In the genomic region with DNA sequence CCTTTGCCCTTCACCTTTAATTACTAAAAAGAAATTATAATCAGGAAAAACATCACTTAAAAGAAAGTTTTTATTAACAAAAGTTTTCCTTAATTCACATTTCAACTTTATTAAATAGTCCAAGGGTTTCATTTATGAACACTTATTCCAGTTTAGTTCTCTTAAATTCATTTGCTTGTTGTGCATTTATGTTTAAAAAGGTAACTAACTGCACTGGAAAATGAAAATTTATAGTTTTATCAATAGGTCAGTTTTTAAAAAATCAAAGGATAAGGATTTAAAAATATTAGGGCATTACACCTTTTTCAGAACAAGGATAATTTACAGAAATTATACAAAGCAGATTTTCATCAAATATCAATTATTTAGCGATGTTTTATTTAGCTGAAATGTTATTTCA, we compare ENCODE assay signal across 8 cellular contexts. TPM values are rescaled to one million over a fixed set of nuclear protein-coding genes. Genes with fewer than 3 reads are reported as not detected.
DNase-seq lines count a peak whose midpoint lies in the region; ATAC-seq, FAIRE-seq and TF ChIP-seq lines count a peak whose summit lies in the region.

No MANE protein-coding gene starts in this region.

- peak overlapping the region; percentile 72 for H3K9ac ChIP-seq in HepG2 (ENCODE audit: insufficient read depth, low read depth, low read length)

- TF ChIP-seq RAD21 in HepG2 (CRISPR knock-in tag; IDR thresholded peaks at IDR 0.05) = no peak

- no peak for TF ChIP-seq CTCF in HepG2 (CRISPR knock-in tag; IDR thresholded peaks at IDR 0.05)

- peaks cover 43% of the 10 kb centered on the region for H3K79me2 ChIP-seq in HepG2 (ENCODE audit: insufficient read depth, low read length)

- POLR2A ChIA-PET in HepG2 (lab: Yijun Ruan, JAX) = interaction anchor here (1.1 to 3.7 kb wide), 9 partner anchors 13 to 162 kb away, joined by 3 to 68 read pairs (median 7); a partner anchor contains a TSS

- H3K4me2 ChIP-seq in HepG2 (ENCODE audit: low read depth, low read length) = peak overlapping the region; percentile 92

- no peak for DNase-seq in activated T-cell treated with anti-CD3 and anti-CD28 coated beads, Interleukin-2, amount 50 U/mL, for 72 hours
- DNase-seq in activated T-cell treated with anti-CD3 and anti-CD28 coated beads, Interleukin-2, amount 50 U/mL, for 1 hour = no peak
- DNase-seq in HepG2 (ENCODE audit: low spot score) (no peak), NCI-H146 treated with DMSO at 0.1 percent for 48 hours (lab: John Stamatoyannopoulos, UW; ENCODE audit: unreplicated experiment) (no peak)

- no peaks in the 10 kb centered on the region for H3K27me3 Mint-ChIP-seq in activated T-cell treated with anti-CD3 and anti-CD28 coated beads, Interleukin-2, amount 50 U/mL, for 72 hours (ENCODE audit: low read depth)
- no peaks in the 10 kb centered on the region for H3K27me3 Mint-ChIP-seq in activated naive CD8-positive, alpha-beta T cell

- H2AFZ ChIP-seq in HepG2 (ENCODE audit: low read length) = no peak overlapping the region

- TF ChIP-seq POLR2A in HepG2 (IDR thresholded peaks at IDR 0.05; ENCODE audit: insufficient read depth in 1 of 2, low read depth in 2 of 2, low read length in 2 of 2) = no peak

- peaks cover 78% of the 10 kb centered on the region for H3K4me1 Mint-ChIP-seq in activated T-cell treated with anti-CD3 and anti-CD28 coated beads, Interleukin-2, amount 50 U/mL, for 72 hours (ENCODE audit: low read depth)
- peaks cover 56% of the 10 kb centered on the region for H3K4me1 Mint-ChIP-seq in activated naive CD8-positive, alpha-beta T cell (ENCODE audit: low read depth)

- H3K27ac ChIP-seq in HepG2 (ENCODE audit: extremely low read length, insufficient read depth, low read length) (no peak overlapping the region), thymus (ENCODE audit: low read depth) (no peak overlapping the region)

- ATAC-seq in activated T-cell treated with anti-CD3 and anti-CD28 coated beads, Interleukin-2, amount 50 U/mL, for 72 hours (replicated peaks in 1 of 2) = no peak
- no peak for ATAC-seq in HepG2
- no peak for ATAC-seq in GM21529 (IDR thresholded peaks at IDR 0.05; ENCODE audit: unreplicated experiment)
- ATAC-seq in HG03097 (IDR thresholded peaks at IDR 0.05; ENCODE audit: low FRiP score, unreplicated experiment) = no peak

- intact Hi-C loops in HepG2 (cut with micrococcal nuclease; ENCODE audit: unreplicated experiment) = loop anchor here (2.0 to 5.0 kb wide), 2 partner anchors 36 to 140 kb away; no protein-coding TSS in a partner anchor

- H4K20me1 ChIP-seq in HepG2 (ENCODE audit: insufficient read depth, low read length) = peaks cover 10% of the 10 kb centered on the region; the same call in 1 of the 2 replicates

- no TSS peak for BruUV-seq in HepG2 (replicated peaks; lab: Mats Ljungman, UMichigan)

- H3K4me1 ChIP-seq in HepG2 (ENCODE audit: insufficient read depth, low read length) = peaks cover 43% of the 10 kb centered on the region
- peaks cover 13% of the 10 kb centered on the region for H3K4me1 ChIP-seq in thymus (ENCODE audit: control insufficient read depth, insufficient read depth, low read length)

- no peaks in the 10 kb centered on the region for H3K9me3 Mint-ChIP-seq in activated T-cell treated with anti-CD3 and anti-CD28 coated beads, Interleukin-2, amount 50 U/mL, for 72 hours
- no peaks in the 10 kb centered on the region for H3K9me3 Mint-ChIP-seq in activated naive CD8-positive, alpha-beta T cell (ENCODE audit: low read depth)

- CTCF ChIA-PET in HepG2 (lab: Yijun Ruan, JAX; ENCODE audit: low intra/inter-chr PET ratio, low total read pairs) = no interaction called here

- peak overlapping the region; percentile 93 for H3K27ac Mint-ChIP-seq in activated T-cell treated with anti-CD3 and anti-CD28 coated beads, Interleukin-2, amount 50 U/mL, for 72 hours
- peak overlapping the region; percentile 91 for H3K27ac Mint-ChIP-seq in activated naive CD8-positive, alpha-beta T cell

- in situ Hi-C loops in HepG2 (cut with HindIII; ENCODE audit: extremely low pct_ligation_motif_present, low pct_unique_long_range_greater_than_20kb) = no loop called here

- TF ChIP-seq EP300 in HepG2 (IDR thresholded peaks at IDR 0.05; ENCODE audit: low read depth in 2 of 2, low read length in 2 of 2) = no peak
- no peak for TF ChIP-seq EP300 in HepG2 (CRISPR knock-in tag; IDR thresholded peaks at IDR 0.05; ENCODE audit: borderline replicate concordance)

- peaks cover 7 to 14% of the 10 kb centered on the region in 2 experiments; a peak in 4 of 5 replicates for H3K36me3 ChIP-seq in HepG2 (replicated peaks in 1 of 2; ENCODE audit: control insufficient read depth in 1 of 2, insufficient read depth in 2 of 2, low read length in 2 of 2)
- H3K36me3 ChIP-seq in thymus (ENCODE audit: control insufficient read depth, insufficient read depth) = peaks cover 34% of the 10 kb centered on the region

- peak overlapping the region; percentile 94 to 96 for H3K4me3 Mint-ChIP-seq in activated T-cell treated with anti-CD3 and anti-CD28 coated beads, Interleukin-2, amount 50 U/mL, for 72 hours
- peak overlapping the region; percentile 86 for H3K4me3 Mint-ChIP-seq in activated naive CD8-positive, alpha-beta T cell

- H3K9me3 ChIP-seq in HepG2 (ENCODE audit: low read length) (no peaks in the 10 kb centered on the region), thymus (ENCODE audit: control insufficient read depth) (no peaks in the 10 kb centered on the region)

- peaks cover 14 to 57% of the 10 kb centered on the region in 2 donors for H3K36me3 Mint-ChIP-seq in activated T-cell treated with anti-CD3 and anti-CD28 coated beads, Interleukin-2, amount 50 U/mL, for 72 hours (ENCODE audit: insufficient read depth in 2 of 2)
- H3K36me3 Mint-ChIP-seq in activated naive CD8-positive, alpha-beta T cell = peaks cover 20% of the 10 kb centered on the region

- no peak for FAIRE-seq in HepG2 (lab: Jason Lieb, UNC)

- H3K4me3 ChIP-seq in HepG2 (replicated peaks in 1 of 3; ENCODE audit: insufficient read depth in 1 of 3, low read depth in 2 of 3, low read length in 3 of 3) (peak overlapping the region in 2 of 3 experiments; percentile 65 to 97; a peak in 3 of 6 replicates), thymus (ENCODE audit: low read length) (peak overlapping the region; percentile 93)

- H3K27me3 ChIP-seq in HepG2 (ENCODE audit: control insufficient read depth in 1 of 2, insufficient read depth in 2 of 2, low read length in 2 of 2) (no peaks in the 10 kb centered on the region; a peak in 1 of 5 replicates), thymus (ENCODE audit: control insufficient read depth, insufficient read depth) (no peaks in the 10 kb centered on the region)

- WGBS in HepG2 (ENCODE audit: low lambda C conversion rate) = 96% methylated on average over 1 of the region's 1 CpG
- 98% methylated on average over 1 of the region's 1 CpG for WGBS in thymus

RNA-seq across cellular contexts. Expression of a gene that starts 1.0 kb away (rescaled TPM):
- total RNA-seq in activated T-cell treated with anti-CD3 and anti-CD28 coated beads, Interleukin-2, amount 50 U/mL, for 72 hours = 10 to 100 TPM; 55.7 to 56.4 TPM
- total RNA-seq in HepG2 (2016; rRNA removed; fragmentation: Illumina TruSeq; extraction: Trizol) = 134 and 163 TPM in 2 replicates
- 136 and 187 TPM in 2 replicates for total RNA-seq in HepG2 (2016; cell fraction: cytosol; rRNA removed; fragmentation: Illumina TruSeq; extraction: Trizol; ENCODE audit: low read depth)
- 135 and 172 TPM in 2 replicates for total RNA-seq in HepG2 (2016; cell fraction: insoluble cytoplasmic fraction; rRNA removed; fragmentation: Illumina TruSeq; extraction: Trizol)
- 188 and 230 TPM in 2 replicates for total RNA-seq in HepG2 (2016; cell fraction: membrane; rRNA removed; fragmentation: Illumina TruSeq; extraction: Trizol)
- 74.5 and 76.2 TPM in 2 replicates for total RNA-seq in HepG2 (2016; cell fraction: nucleus; rRNA removed; fragmentation: Illumina TruSeq; extraction: Trizol)
- polyA plus RNA-seq in HepG2 (2011; rRNA removed) (99.9 and 121 TPM in 2 replicates), thymus (82.1 TPM)
- 40.4 and 46.7 TPM in 2 replicates for polyA plus RNA-seq in HepG2 (2011; cell fraction: cytosol; rRNA removed)
- 11.8 and 17.3 TPM in 2 replicates for polyA plus RNA-seq in HepG2 (2011; cell fraction: nucleus; rRNA removed)
- 85.8 and 145 TPM in 2 replicates for polyA plus RNA-seq in HepG2 (2012)
- polyA plus RNA-seq in HepG2 (2016; cell fraction: cytosol; fragmentation: Illumina TruSeq; extraction: Trizol; ENCODE audit: low read depth) = 146 and 191 TPM in 2 replicates
- 167 and 175 TPM in 2 replicates for polyA plus RNA-seq in HepG2 (2016; cell fraction: insoluble cytoplasmic fraction; fragmentation: Illumina TruSeq; extraction: Trizol; ENCODE audit: low read depth)
- 151 and 201 TPM in 2 replicates for polyA plus RNA-seq in HepG2 (2016; cell fraction: membrane; fragmentation: Illumina TruSeq; extraction: Trizol; ENCODE audit: low read depth)
- polyA plus RNA-seq in HepG2 (2016; cell fraction: nucleus; fragmentation: Illumina TruSeq; extraction: Trizol; ENCODE audit: insufficient read depth, low read depth) = 88.7 and 95.7 TPM in 2 replicates
- polyA minus RNA-seq in HepG2 (2011; rRNA and poly(A)+ RNA removed; ENCODE audit: low replicate concordance) = 19.0 and 25.4 TPM in 2 replicates
- 21.2 and 23.6 TPM in 2 replicates for polyA minus RNA-seq in HepG2 (2011; cell fraction: cytosol; rRNA and poly(A)+ RNA removed)
- polyA minus RNA-seq in HepG2 (2011; cell fraction: nucleus; rRNA and poly(A)+ RNA removed) = 61.4 and 62.2 TPM in 2 replicates

RNA-seq across cellular contexts. Expression of a gene that starts 9.5 kb away (rescaled TPM):
- 100 to 1,000 TPM; 168 to 181 TPM for total RNA-seq in activated T-cell treated with anti-CD3 and anti-CD28 coated beads, Interleukin-2, amount 50 U/mL, for 72 hours
- total RNA-seq in HepG2 (2016; rRNA removed; fragmentation: Illumina TruSeq; extraction: Trizol) = 42.6 and 59.8 TPM in 2 replicates
- 19.8 and 23.7 TPM in 2 replicates for total RNA-seq in HepG2 (2016; cell fraction: cytosol; rRNA removed; fragmentation: Illumina TruSeq; extraction: Trizol; ENCODE audit: low read depth)
- total RNA-seq in HepG2 (2016; cell fraction: insoluble cytoplasmic fraction; rRNA removed; fragmentation: Illumina TruSeq; extraction: Trizol) = 40.7 and 62.3 TPM in 2 replicates
- total RNA-seq in HepG2 (2016; cell fraction: membrane; rRNA removed; fragmentation: Illumina TruSeq; extraction: Trizol) = 47.0 and 50.1 TPM in 2 replicates
- 15.4 and 21.0 TPM in 2 replicates for total RNA-seq in HepG2 (2016; cell fraction: nucleus; rRNA removed; fragmentation: Illumina TruSeq; extraction: Trizol)
- polyA plus RNA-seq in HepG2 (2011; rRNA removed) = 19.5 and 23.3 TPM in 2 replicates
- 7.1 and 11.2 TPM in 2 replicates for polyA plus RNA-seq in HepG2 (2011; cell fraction: cytosol; rRNA removed)
- 6.0 and 7.6 TPM in 2 replicates for polyA plus RNA-seq in HepG2 (2011; cell fraction: nucleus; rRNA removed)
- 17.6 and 21.3 TPM in 2 replicates for polyA plus RNA-seq in HepG2 (2012)
- 16.2 and 20.1 TPM in 2 replicates for polyA plus RNA-seq in HepG2 (2016; cell fraction: cytosol; fragmentation: Illumina TruSeq; extraction: Trizol; ENCODE audit: low read depth)
- 46.4 and 46.8 TPM in 2 replicates for polyA plus RNA-seq in HepG2 (2016; cell fraction: insoluble cytoplasmic fraction; fragmentation: Illumina TruSeq; extraction: Trizol; ENCODE audit: low read depth)
- polyA plus RNA-seq in HepG2 (2016; cell fraction: membrane; fragmentation: Illumina TruSeq; extraction: Trizol; ENCODE audit: low read depth) = 29.0 and 30.9 TPM in 2 replicates
- polyA plus RNA-seq in HepG2 (2016; cell fraction: nucleus; fragmentation: Illumina TruSeq; extraction: Trizol; ENCODE audit: insufficient read depth, low read depth) = 22.7 and 25.0 TPM in 2 replicates
- polyA minus RNA-seq in HepG2 (2011; rRNA and poly(A)+ RNA removed; ENCODE audit: low replicate concordance) = 35.2 and 278 TPM in 2 replicates
- polyA minus RNA-seq in HepG2 (2011; cell fraction: cytosol; rRNA and poly(A)+ RNA removed) = 23.0 and 32.6 TPM in 2 replicates
- polyA minus RNA-seq in HepG2 (2011; cell fraction: nucleus; rRNA and poly(A)+ RNA removed) = 9.5 and 14.8 TPM in 2 replicates
- 33.4 TPM for polyA plus RNA-seq in thymus

RNA-seq across cellular contexts. Expression of a gene that starts 13.9 kb away (rescaled TPM):
- total RNA-seq in activated T-cell treated with anti-CD3 and anti-CD28 coated beads, Interleukin-2, amount 50 U/mL, for 72 hours = not detected
- 0.11 and 0.17 TPM in 2 replicates for total RNA-seq in HepG2 (2016; rRNA removed; fragmentation: Illumina TruSeq; extraction: Trizol)
- total RNA-seq in HepG2 (2016; cell fraction: cytosol; rRNA removed; fragmentation: Illumina TruSeq; extraction: Trizol; ENCODE audit: low read depth) = not detected in 2 replicates
- 0.17 and 0.25 TPM in 2 replicates for total RNA-seq in HepG2 (2016; cell fraction: insoluble cytoplasmic fraction; rRNA removed; fragmentation: Illumina TruSeq; extraction: Trizol)
- 0.07 TPM in 1 of 2 replicates, not detected in the other for total RNA-seq in HepG2 (2016; cell fraction: membrane; rRNA removed; fragmentation: Illumina TruSeq; extraction: Trizol)
- 0.09 and 0.16 TPM in 2 replicates for total RNA-seq in HepG2 (2016; cell fraction: nucleus; rRNA removed; fragmentation: Illumina TruSeq; extraction: Trizol)
- polyA plus RNA-seq in HepG2 (2011; rRNA removed) = 51.5 and 57.6 TPM in 2 replicates
- 32.3 and 32.4 TPM in 2 replicates for polyA plus RNA-seq in HepG2 (2011; cell fraction: cytosol; rRNA removed)
- polyA plus RNA-seq in HepG2 (2011; cell fraction: nucleus; rRNA removed) = 71.8 and 73.9 TPM in 2 replicates
- polyA plus RNA-seq in HepG2 (2012) = 7.2 and 22.3 TPM in 2 replicates
- polyA plus RNA-seq in HepG2 (2016; cell fraction: cytosol; fragmentation: Illumina TruSeq; extraction: Trizol; ENCODE audit: low read depth) = 0.03 TPM in 1 of 2 replicates, not detected in the other
- 0.23 and 0.33 TPM in 2 replicates for polyA plus RNA-seq in HepG2 (2016; cell fraction: insoluble cytoplasmic fraction; fragmentation: Illumina TruSeq; extraction: Trizol; ENCODE audit: low read depth)
- polyA plus RNA-seq in HepG2 (2016; cell fraction: membrane; fragmentation: Illumina TruSeq; extraction: Trizol; ENCODE audit: low read depth) = 0.05 and 0.07 TPM in 2 replicates
- polyA plus RNA-seq in HepG2 (2016; cell fraction: nucleus; fragmentation: Illumina TruSeq; extraction: Trizol; ENCODE audit: insufficient read depth, low read depth) = 0.33 and 0.59 TPM in 2 replicates
- 47.0 TPM in 1 of 2 replicates, not detected in the other for polyA minus RNA-seq in HepG2 (2011; rRNA and poly(A)+ RNA removed; ENCODE audit: low replicate concordance)
- 17.2 and 17.4 TPM in 2 replicates for polyA minus RNA-seq in HepG2 (2011; cell fraction: cytosol; rRNA and poly(A)+ RNA removed)
- 20.1 and 23.4 TPM in 2 replicates for polyA minus RNA-seq in HepG2 (2011; cell fraction: nucleus; rRNA and poly(A)+ RNA removed)
- 0.14 TPM for polyA plus RNA-seq in thymus

RNA-seq across cellular contexts. Expression of a gene that starts 26.0 kb away (rescaled TPM):
- total RNA-seq in activated T-cell treated with anti-CD3 and anti-CD28 coated beads, Interleukin-2, amount 50 U/mL, for 72 hours = 10 to 100 TPM; 44.5 to 51.6 TPM
- total RNA-seq in HepG2 (2016; rRNA removed; fragmentation: Illumina TruSeq; extraction: Trizol) = not detected in 2 replicates
- total RNA-seq in HepG2 (2016; cell fraction: cytosol; rRNA removed; fragmentation: Illumina TruSeq; extraction: Trizol; ENCODE audit: low read depth) = not detected in 2 replicates
- total RNA-seq in HepG2 (2016; cell fraction: insoluble cytoplasmic fraction; rRNA removed; fragmentation: Illumina TruSeq; extraction: Trizol) = not detected in 2 replicates
- total RNA-seq in HepG2 (2016; cell fraction: membrane; rRNA removed; fragmentation: Illumina TruSeq; extraction: Trizol) = not detected in 2 replicates
- not detected in 2 replicates for total RNA-seq in HepG2 (2016; cell fraction: nucleus; rRNA removed; fragmentation: Illumina TruSeq; extraction: Trizol)
- polyA plus RNA-seq in HepG2 (2011; rRNA removed) (0.33 and 0.46 TPM in 2 replicates), thymus (134 TPM)
- 0.28 and 0.36 TPM in 2 replicates for polyA plus RNA-seq in HepG2 (2011; cell fraction: cytosol; rRNA removed)
- 0.23 and 0.59 TPM in 2 replicates for polyA plus RNA-seq in HepG2 (2011; cell fraction: nucleus; rRNA removed)
- 0.47 and 0.52 TPM in 2 replicates for polyA plus RNA-seq in HepG2 (2012)
- not detected in 2 replicates for polyA plus RNA-seq in HepG2 (2016; cell fraction: cytosol; fragmentation: Illumina TruSeq; extraction: Trizol; ENCODE audit: low read depth)
- polyA plus RNA-seq in HepG2 (2016; cell fraction: insoluble cytoplasmic fraction; fragmentation: Illumina TruSeq; extraction: Trizol; ENCODE audit: low read depth) = not detected in 2 replicates
- not detected in 2 replicates for polyA plus RNA-seq in HepG2 (2016; cell fraction: membrane; fragmentation: Illumina TruSeq; extraction: Trizol; ENCODE audit: low read depth)
- not detected in 2 replicates for polyA plus RNA-seq in HepG2 (2016; cell fraction: nucleus; fragmentation: Illumina TruSeq; extraction: Trizol; ENCODE audit: insufficient read depth, low read depth)
- polyA minus RNA-seq in HepG2 (2011; rRNA and poly(A)+ RNA removed; ENCODE audit: low replicate concordance) = 0.10 and 114 TPM in 2 replicates
- polyA minus RNA-seq in HepG2 (2011; cell fraction: cytosol; rRNA and poly(A)+ RNA removed) = 0.70 TPM in 1 of 2 replicates, not detected in the other
- 1.0 TPM in 1 of 2 replicates, not detected in the other for polyA minus RNA-seq in HepG2 (2011; cell fraction: nucleus; rRNA and poly(A)+ RNA removed)

RNA-seq across cellular contexts. Expression of a gene that starts 52.0 kb away (rescaled TPM):
- total RNA-seq in activated T-cell treated with anti-CD3 and anti-CD28 coated beads, Interleukin-2, amount 50 U/mL, for 72 hours = 10 to 100 TPM; 66.2 to 67.5 TPM
- 159 and 160 TPM in 2 replicates for total RNA-seq in HepG2 (2016; rRNA removed; fragmentation: Illumina TruSeq; extraction: Trizol)
- total RNA-seq in HepG2 (2016; cell fraction: cytosol; rRNA removed; fragmentation: Illumina TruSeq; extraction: Trizol; ENCODE audit: low read depth) = 40.4 and 47.8 TPM in 2 replicates
- 132 and 155 TPM in 2 replicates for total RNA-seq in HepG2 (2016; cell fraction: insoluble cytoplasmic fraction; rRNA removed; fragmentation: Illumina TruSeq; extraction: Trizol)
- 73.6 and 76.0 TPM in 2 replicates for total RNA-seq in HepG2 (2016; cell fraction: membrane; rRNA removed; fragmentation: Illumina TruSeq; extraction: Trizol)
- 124 and 141 TPM in 2 replicates for total RNA-seq in HepG2 (2016; cell fraction: nucleus; rRNA removed; fragmentation: Illumina TruSeq; extraction: Trizol)
- polyA plus RNA-seq in HepG2 (2011; rRNA removed) (168 and 203 TPM in 2 replicates), thymus (60.6 TPM)
- 156 and 174 TPM in 2 replicates for polyA plus RNA-seq in HepG2 (2011; cell fraction: cytosol; rRNA removed)
- 553 and 648 TPM in 2 replicates for polyA plus RNA-seq in HepG2 (2011; cell fraction: nucleus; rRNA removed)
- polyA plus RNA-seq in HepG2 (2012) = 143 and 173 TPM in 2 replicates
- polyA plus RNA-seq in HepG2 (2016; cell fraction: cytosol; fragmentation: Illumina TruSeq; extraction: Trizol; ENCODE audit: low read depth) = 31.7 and 32.2 TPM in 2 replicates
- 140 and 169 TPM in 2 replicates for polyA plus RNA-seq in HepG2 (2016; cell fraction: insoluble cytoplasmic fraction; fragmentation: Illumina TruSeq; extraction: Trizol; ENCODE audit: low read depth)
- polyA plus RNA-seq in HepG2 (2016; cell fraction: membrane; fragmentation: Illumina TruSeq; extraction: Trizol; ENCODE audit: low read depth) = 55.0 and 56.1 TPM in 2 replicates
- polyA plus RNA-seq in HepG2 (2016; cell fraction: nucleus; fragmentation: Illumina TruSeq; extraction: Trizol; ENCODE audit: insufficient read depth, low read depth) = 254 and 278 TPM in 2 replicates
- 150 and 192 TPM in 2 replicates for polyA minus RNA-seq in HepG2 (2011; rRNA and poly(A)+ RNA removed; ENCODE audit: low replicate concordance)
- 74.9 and 79.5 TPM in 2 replicates for polyA minus RNA-seq in HepG2 (2011; cell fraction: cytosol; rRNA and poly(A)+ RNA removed)
- 224 and 244 TPM in 2 replicates for polyA minus RNA-seq in HepG2 (2011; cell fraction: nucleus; rRNA and poly(A)+ RNA removed)
